Comparison of ENCODE assay signal across 8 cellular contexts in the genomic region with DNA sequence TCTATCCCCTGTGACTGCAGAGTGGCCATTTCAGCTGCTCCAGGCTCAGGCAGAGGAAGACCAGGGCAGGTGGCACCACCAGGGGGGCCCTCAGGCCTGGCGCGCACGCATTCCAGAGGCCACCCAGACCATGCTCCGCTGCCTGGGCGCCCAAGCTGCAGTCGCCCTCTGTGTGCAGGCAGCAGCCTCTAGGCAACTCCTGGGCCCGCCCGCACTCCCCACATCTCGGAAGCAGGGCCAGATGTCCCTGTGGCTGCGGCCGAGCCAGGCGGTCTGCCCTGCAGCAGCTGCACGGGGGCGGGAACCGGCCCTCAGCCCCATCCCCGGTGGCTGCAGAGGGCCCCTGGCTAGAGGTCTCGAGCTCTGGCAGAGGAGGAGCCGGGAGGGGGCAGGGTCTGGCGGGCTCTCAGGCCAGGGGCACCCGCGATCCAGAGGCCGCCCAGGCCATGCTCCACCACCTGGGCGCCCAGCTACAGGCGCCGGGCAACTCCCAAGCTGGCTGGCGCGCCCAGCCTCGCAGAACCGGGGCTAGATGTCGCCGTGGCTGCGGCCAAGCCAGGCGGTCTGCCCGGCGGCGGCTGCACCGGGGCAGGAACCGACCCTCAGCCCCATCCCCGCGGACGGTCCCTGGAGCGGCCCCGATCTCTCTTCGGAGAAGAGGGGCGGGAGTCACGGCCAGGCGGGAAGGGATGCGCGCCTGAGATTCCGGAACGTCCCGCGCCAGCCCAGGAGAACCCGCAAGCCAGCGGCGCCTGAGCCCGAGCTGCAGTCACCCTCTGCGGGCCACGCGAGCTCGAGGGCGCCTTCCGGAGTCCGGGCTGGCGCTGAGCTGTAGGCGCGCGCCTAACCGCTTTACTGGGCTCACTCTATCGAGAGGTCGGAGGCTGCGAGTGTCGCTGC. TPM values are rescaled to one million over a fixed set of nuclear protein-coding genes. Genes with fewer than 3 reads are reported as not detected.
DNase-seq lines count a peak whose midpoint lies in the region; ATAC-seq, FAIRE-seq and TF ChIP-seq lines count a peak whose summit lies in the region.
"Not testable (repeated sequence)": the region's sequence is repeated elsewhere in the genome, so short reads cannot be mapped to it uniquely, and the experiment has no call there.

ANKRD18B (plus strand) TSS at position 855 of the 900 bp plus-strand sequence. CDS start 239 bp downstream, outside the sequence.

- peak; percentile 57 to 93 for ATAC-seq in right cardiac atrium
- ATAC-seq in omental fat pad (ENCODE audit: low FRiP score), result peak; percentile 77

- peak within 1 kb of the TSS; percentile 16 for H3K4me3 ChIP-seq in right cardiac atrium (ENCODE audit: low read length)
- H3K4me3 ChIP-seq in suprapubic skin, result peak within 1 kb of the TSS; percentile 50

- not testable (repeated sequence) for FAIRE-seq in HTR-8/SVneo (lab: Jason Lieb, UNC)

- not testable (repeated sequence) for H3K27me3 ChIP-seq in right cardiac atrium (ENCODE audit: control insufficient read depth, insufficient read depth)
- H3K27me3 ChIP-seq in suprapubic skin, result peaks cover 43% of the 10 kb centered on the region

- WGBS in right cardiac atrium, result 2% methylated on average over 73 of the region's 73 CpGs
- 0% methylated on average over 2 of the region's 73 CpGs for WGBS in suprapubic skin

- not testable (repeated sequence) for H3K9me3 ChIP-seq in right cardiac atrium (ENCODE audit: control insufficient read depth, low read length); suprapubic skin

- not testable (repeated sequence) for TF ChIP-seq POLR2A in suprapubic skin (IDR thresholded peaks at IDR 0.05)

- H3K36me3 ChIP-seq in suprapubic skin, result not testable (repeated sequence)

- not testable (repeated sequence) for H3K4me1 ChIP-seq in right cardiac atrium (ENCODE audit: control insufficient read depth, insufficient read depth, low read length)
- peaks cover 16% of the 10 kb centered on the region for H3K4me1 ChIP-seq in suprapubic skin

- not testable (repeated sequence) for TF ChIP-seq CTCF in omental fat pad (IDR thresholded peaks at IDR 0.05); suprapubic skin (IDR thresholded peaks at IDR 0.05)

- in situ Hi-C loops in T47D (cut with HindIII; ENCODE audit: low pct_unique_long_range_greater_than_20kb, low sequenced_read_pairs), result not testable (repeated sequence)

- DNase-seq in DMS 273 (lab: John Stamatoyannopoulos, UW; ENCODE audit: unreplicated experiment), result peak; percentile 92
- peak; percentile 22 for DNase-seq in HTR-8/SVneo (ENCODE audit: insufficient read length, low spot score)
- peak; percentile 93 for DNase-seq in NCI-H82 (lab: John Stamatoyannopoulos, UW)
- DNase-seq in activated CD4-positive, alpha-beta T cell treated with anti-CD3 and anti-CD28 coated beads for 4 hours, result peak; percentile 22 to 35
- peak; percentile 43 to 74 for DNase-seq in T47D (ENCODE audit: low read depth in 1 of 2, low spot score in 1 of 2)
- peak; percentile 25 to 66 (median 46) for DNase-seq in right cardiac atrium
- not testable (repeated sequence) for DNase-seq in omental fat pad (ENCODE audit: low spot score)
- peak in 1 of 2 donors; percentile 62 for DNase-seq in suprapubic skin (ENCODE audit: low spot score in 2 of 2)

- H3K27ac ChIP-seq in right cardiac atrium (ENCODE audit: low read length), result not testable (repeated sequence)
- H3K27ac ChIP-seq in suprapubic skin, result peak within 1 kb of the TSS; percentile 59

- not testable (repeated sequence) for TF ChIP-seq EP300 in suprapubic skin (IDR thresholded peaks at IDR 0.05)

- intact Hi-C loops in right cardiac atrium (cut with DNase I), result not testable (repeated sequence)

RNA-seq across cellular contexts. Expression of gene ANKRD18B, which starts in this region (rescaled TPM):
- 1 to 10 TPM in 2 of 4 donors, under 1 TPM in 2; 0.62 to 2.4 (median 1.0) TPM for total RNA-seq in right cardiac atrium
- polyA plus RNA-seq in right cardiac atrium, result 0.68 TPM
- not detected for total RNA-seq in omental fat pad
- total RNA-seq in suprapubic skin, result 10 to 100 TPM in 3 of 4 donors, 1 to 10 TPM in 1; 9.5 to 27.0 (median 15.7) TPM

Comparison
In these comparisons a context has a peak if more than half of its experiments do, and no peak if none do; other contexts are left out.
1. Peak in ATAC-seq in omental fat pad; RNA of the gene not detected or under 1 TPM.